ENCODE assay signal across 15 cellular contexts in genomic region chr13:41848435-41849255, GRCh38.
DNase-seq lines count a peak whose midpoint lies in the region; ATAC-seq and TF ChIP-seq lines count a peak whose summit lies in the region.
"Had no signal": no experiment of that assay in that cellular context is flagged by ENCODE, and none has a peak within 500 bp of the region (broad histone marks: within the 10 kb centered on the region; RNA-seq: fewer than 3 reads in every experiment).

No MANE protein-coding gene starts in this region.

- peaks cover 11% of the 10 kb centered on the region for H3K4me1 Mint-ChIP-seq in nephron

- H3K79me2 ChIP-seq in OCI-LY7 (ENCODE audit: insufficient read depth, low read depth, low read length) = no peaks in the 10 kb centered on the region

- no peaks in the 10 kb centered on the region for H4K20me1 ChIP-seq in OCI-LY7 (ENCODE audit: insufficient read depth, low read length)

- no peak overlapping the region for H3K27ac ChIP-seq in OCI-LY7 (ENCODE audit: low read depth, low read length, poor library complexity, severe bottlenecking)
- no peak overlapping the region for H3K27ac ChIP-seq in left lung

- no TSS peak for BruUV-seq in OCI-LY7 (replicated peaks; lab: Mats Ljungman, UMichigan)

- no peak overlapping the region for H3K4me2 ChIP-seq in OCI-LY7 (ENCODE audit: low read length)

- peaks cover 67% of the 10 kb centered on the region for H3K36me3 Mint-ChIP-seq in nephron (ENCODE audit: low read depth)

- peaks cover 19% of the 10 kb centered on the region for H3K9me3 Mint-ChIP-seq in nephron

- intact Hi-C loops in OCI-LY7 (cut with micrococcal nuclease; ENCODE audit: unreplicated experiment) (no loop called here), left lung (cut with DNase I) (no loop called here)

- POLR2A ChIA-PET in OCI-LY7 (lab: Charles Lee) = interaction anchor here (1.0 kb wide), 1 partner anchor 19 kb away, joined by 3 read pairs; no protein-coding TSS in a partner anchor

- H3K36me3 ChIP-seq in OCI-LY7 (ENCODE audit: insufficient read depth, low read length) (peaks cover 25% of the 10 kb centered on the region), left lung (no peaks in the 10 kb centered on the region)

- H3K4me3 Mint-ChIP-seq in nephron = no peak overlapping the region

- CTCF ChIA-PET in OCI-LY7 (lab: Charles Lee; ENCODE audit: unreplicated experiment) = no interaction called here

- H3K4me1 ChIP-seq in OCI-LY7 (ENCODE audit: insufficient read depth, low read length, poor library complexity, severe bottlenecking) (no peaks in the 10 kb centered on the region), left lung (no peaks in the 10 kb centered on the region)

- H3K27ac Mint-ChIP-seq in nephron = peak overlapping the region; percentile 84 to 93 (median 86)

- ATAC-seq in esophagus mucosa (no peak), left lung (no peak)
- ATAC-seq: activated CD4-positive, CD25-positive, alpha-beta regulatory T cell treated with anti-CD3 and anti-CD28 coated beads, Interleukin-2, amount 50 U/mL, for 24 hours; HepG2 had no signal

- 0 out of 2 replicates have a peak, but pooled peaks cover 2% of the 10 kb centered on the region for H3K9me2 ChIP-seq in OCI-LY7 (ENCODE audit: insufficient read depth, low read length)

- no peaks in the 10 kb centered on the region for H3K27me3 ChIP-seq in left lung

- no peak overlapping the region for H2AFZ ChIP-seq in OCI-LY7 (ENCODE audit: low read length)

- H3K4me3 ChIP-seq in OCI-LY7 (ENCODE audit: low read depth, low read length, poor library complexity, severe bottlenecking) (no peak overlapping the region), fibroblast of mammary gland (ENCODE audit: control insufficient read depth, low read depth, low read length) (no peak overlapping the region), left lung (no peak overlapping the region)

- peaks cover 8% of the 10 kb centered on the region; the same call in 1 of the 2 replicates for H3K9me3 ChIP-seq in OCI-LY7 (ENCODE audit: low read length)
- H3K9me3 ChIP-seq in left lung = peaks cover 0 to 2% of the 10 kb centered on the region in 2 donors

- TF ChIP-seq CTCF in OCI-LY7 (conservative IDR thresholded peaks at IDR 0.05; ENCODE audit: low read length) = 0 out of 2 replicates have a peak, but pooled peaks have one; percentile 41
- peak; percentile 17 for TF ChIP-seq CTCF in fibroblast of mammary gland (conservative IDR thresholded peaks at IDR 0.05; ENCODE audit: control insufficient read depth, insufficient read depth, low read depth, low read length)
- TF ChIP-seq CTCF in nephron (IDR thresholded peaks at IDR 0.05; ENCODE audit: unreplicated experiment in 3 of 3) = peak in 2 of 3 experiments; percentile 17 to 20
- no peak for TF ChIP-seq CTCF in left lung (IDR thresholded peaks at IDR 0.05)

- DNase-seq in GM03348 (ENCODE audit: low spot score) (peak; percentile 29), OCI-LY7 (ENCODE audit: low spot score) (no peak), fibroblast of mammary gland (ENCODE audit: low read depth) (peak; percentile 59), NCI-H1694 (lab: John Stamatoyannopoulos, UW) (no peak), activated gamma-delta T cell treated with Interleukin-2 at 50 U/mL for 16 hours (no peak), left lung (no peak)
- DNase-seq: activated gamma-delta T cell; DMS79 treated with DMSO at 0.1 percent for 48 hours; effector CD8-positive, alpha-beta T cell; kidney; SIG-M5 had no signal

- no peaks in the 10 kb centered on the region for H3K27me3 Mint-ChIP-seq in nephron (ENCODE audit: low read depth)

Comparison
In these comparisons a context has a peak if more than half of its experiments do, and no peak if none do; other contexts are left out.
1. DNase-seq: peak in GM03348 (single experiment) and fibroblast of mammary gland (single experiment); none in OCI-LY7 (single experiment), NCI-H1694 (single experiment), activated gamma-delta T cell treated with Interleukin-2 at 50 U/mL for 16 hours (single experiment) and left lung (0 of 2).
2. CTCF ChIP-seq: peak in OCI-LY7 (single experiment), fibroblast of mammary gland (single experiment) and nephron (2 of 3); none in left lung (0 of 2).